8 cellular contexts compared by ENCODE assay signal in genomic region chr2:232875256-232876070, GRCh38. TPM values are rescaled to one million over a fixed set of nuclear protein-coding genes. Genes with fewer than 3 reads are reported as not detected.
A peak's percentile ranks its signal among the peaks of the same experiment; 100 is the strongest.
DNase-seq lines count a peak whose midpoint lies in the region; ATAC-seq and TF ChIP-seq lines count a peak whose summit lies in the region.

No MANE protein-coding gene starts in this region.

- no TSS peak for BruUV-seq in Panc1 (replicated peaks; lab: Mats Ljungman, UMichigan)

- H3K4me3 ChIP-seq in GM12875 (ENCODE audit: low read depth, low read length) (peak overlapping the region; percentile 8), Panc1 (ENCODE audit: low read depth in 2 of 2, low read length in 2 of 2) (peak overlapping the region; percentile 51 to 67), prostate gland (peak overlapping the region; percentile 38 to 45), MG63 (no peak overlapping the region)

- in situ Hi-C loops in Panc1 (cut with HindIII; ENCODE audit: low pct_unique_long_range_greater_than_20kb, low sequenced_read_pairs), result no loop called here

- H3K27ac ChIP-seq in Panc1 (ENCODE audit: low read length) (peak overlapping the region; percentile 54; the same call in 1 of the 2 replicates), prostate gland (no peak overlapping the region)

- no peaks in the 10 kb centered on the region for H3K27me3 ChIP-seq in Panc1 (ENCODE audit: control insufficient read depth, insufficient read depth, low read length)
- no peaks in the 10 kb centered on the region for H3K27me3 ChIP-seq in prostate gland (replicated peaks; ENCODE audit: insufficient read depth)
- H3K27me3 ChIP-seq in MG63, result no peaks in the 10 kb centered on the region

- WGBS in prostate gland, result 28% methylated on average over 24 of the region's 30 CpGs

- H3K4me1 ChIP-seq in Panc1 (ENCODE audit: control insufficient read depth, insufficient read depth, low read length) (peaks cover 30% of the 10 kb centered on the region), prostate gland (replicated peaks) (no peaks in the 10 kb centered on the region)

- H3K36me3 ChIP-seq in Panc1 (ENCODE audit: control insufficient read depth, insufficient read depth, low read length) (no peaks in the 10 kb centered on the region), prostate gland (no peaks in the 10 kb centered on the region), MG63 (peaks cover 5% of the 10 kb centered on the region)

- intact Hi-C loops in Panc1 (cut with micrococcal nuclease; ENCODE audit: unreplicated experiment) (no loop called here), head of caudate nucleus (cut with DNase I) (loop anchor here (10.0 kb wide), 1 partner anchor 149 kb away; no protein-coding TSS in a partner anchor), prostate gland (cut with DNase I) (no loop called here)

- no peak for DNase-seq in Panc1 (ENCODE audit: low read depth, low spot score)
- DNase-seq in head of caudate nucleus, result peak in 39 of 42 donors; percentile 42 to 88 (median 71)
- no peak for DNase-seq in prostate gland (ENCODE audit: low spot score)
- DNase-seq in NCI-H345 treated with DMSO at 0.1 percent for 48 hours (lab: John Stamatoyannopoulos, UW; ENCODE audit: unreplicated experiment), result no peak
- no peak for DNase-seq in MG63
- DNase-seq in MV-4-11 (lab: John Stamatoyannopoulos, UW), result no peak

- ATAC-seq in Panc1 (peak; percentile 6), GM19452 (IDR thresholded peaks at IDR 0.05; ENCODE audit: unreplicated experiment) (no peak)

- H3K9me3 ChIP-seq in Panc1 (ENCODE audit: control insufficient read depth, insufficient read depth, low read depth, low read length) (no peaks in the 10 kb centered on the region), prostate gland (no peaks in the 10 kb centered on the region), MG63 (no peaks in the 10 kb centered on the region)

- POLR2A ChIA-PET in Panc1 (lab: Charles Lee), result no interaction called here

- TF ChIP-seq POLR2A in prostate gland (IDR thresholded peaks at IDR 0.05), result no peak

- CTCF ChIA-PET in Panc1 (lab: Charles Lee), result interaction anchor here (0.6 kb wide), 1 partner anchor 253 kb away, joined by 7 read pairs; no protein-coding TSS in a partner anchor

- TF ChIP-seq CTCF in GM12875 (IDR thresholded peaks at IDR 0.05; ENCODE audit: borderline replicate concordance, insufficient read depth, low read depth, low read length) (no peak), Panc1 (IDR thresholded peaks at IDR 0.05) (no peak), prostate gland (IDR thresholded peaks at IDR 0.05) (no peak)

RNA-seq across cellular contexts. Expression of gene SNORC, which starts 5.4 kb away (rescaled TPM):
- total RNA-seq in Panc1 (2021; ENCODE audit: unreplicated experiment) (6.8 TPM), prostate gland (1 to 10 TPM; 1.7 to 8.0 TPM)
- 9.5 TPM for polyA plus RNA-seq in Panc1 (2012; ENCODE audit: insufficient read length)
- total RNA-seq in MG63 (2014; rRNA removed; shearing (Covaris generic); ENCODE audit: low replicate concordance), result 1.1 and 4.1 TPM in 2 replicates

Comparison
In these comparisons a context has a peak if more than half of its experiments do, and no peak if none do; other contexts are left out.
1. DNase-seq: peak in head of caudate nucleus (39 of 42); none in Panc1 (single experiment), prostate gland (single experiment), NCI-H345 treated with DMSO at 0.1 percent for 48 hours (single experiment), MG63 (single experiment) and MV-4-11 (single experiment).